Comparison of ENCODE assay signal across 8 cellular contexts in the genomic region with DNA sequence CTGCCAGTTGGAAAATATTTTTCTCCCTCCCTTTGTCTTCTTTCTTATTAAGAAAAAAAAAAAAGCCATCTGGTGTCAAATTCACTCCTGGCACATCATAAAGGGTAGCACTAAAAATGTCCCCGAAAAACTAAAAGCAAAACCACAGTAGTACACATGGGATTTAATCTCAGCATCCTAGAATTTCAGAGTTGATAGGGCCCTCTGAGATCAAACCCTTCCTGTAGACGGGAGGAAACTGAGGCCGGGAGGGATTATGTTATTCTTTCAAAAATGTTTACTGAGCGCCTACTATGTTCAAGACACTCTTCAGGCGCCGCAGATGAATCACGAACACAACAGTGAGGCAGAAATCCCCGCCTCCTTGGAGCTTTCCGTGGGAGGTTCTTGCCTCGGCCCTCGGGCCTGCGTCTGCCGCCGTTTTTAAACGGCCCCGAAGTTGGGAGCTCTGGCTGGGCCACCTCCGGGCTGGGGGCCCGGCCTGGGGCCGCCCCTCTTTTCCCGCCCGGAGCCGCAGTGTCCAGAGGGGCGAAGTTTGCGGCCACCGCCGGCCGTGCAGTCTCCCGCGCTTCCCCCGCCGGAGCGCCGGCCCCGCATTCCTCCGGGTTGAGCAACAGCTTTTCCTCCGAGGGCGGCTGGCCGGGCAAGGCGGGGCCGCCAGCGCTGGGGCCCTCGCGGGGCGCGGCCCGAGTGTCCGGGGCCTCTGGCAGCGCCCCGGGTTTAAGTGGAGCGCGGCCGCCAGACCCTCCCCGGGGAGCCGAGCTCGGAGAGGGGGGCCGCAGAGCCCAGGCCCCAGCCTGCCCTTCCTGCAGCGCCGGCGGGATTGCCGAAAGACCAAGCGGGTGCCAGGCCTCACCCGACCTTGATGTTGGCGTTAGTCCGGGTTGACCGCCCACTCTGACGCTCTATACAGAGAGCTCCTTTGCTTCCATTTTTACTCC. TPM values are rescaled to one million over a fixed set of nuclear protein-coding genes. Genes with fewer than 3 reads are reported as not detected.
DNase-seq lines count a peak whose midpoint lies in the region; ATAC-seq and TF ChIP-seq lines count a peak whose summit lies in the region.

No MANE protein-coding gene starts in this region.

- peak overlapping the region; percentile 69 for H3K27ac ChIP-seq in liver (ENCODE audit: low read depth in 1 of 2, low read length in 2 of 2)

- peak overlapping the region in 1 of 2 donors; percentile 49 for H3K9ac ChIP-seq in liver (ENCODE audit: low read depth in 1 of 2, low read length in 2 of 2)

- WGBS in liver, result 3% methylated on average over 66 of the region's 66 CpGs

- no peaks in the 10 kb centered on the region for H3K27me3 ChIP-seq in liver (ENCODE audit: control insufficient read depth in 4 of 4, insufficient read depth in 4 of 4, low read length in 3 of 4)

- in situ Hi-C loops in KBM-7 (cut with MboI; ENCODE audit: low pct_unique_long_range_greater_than_20kb, low sequenced_read_pairs), result no loop called here

- no peak for TF ChIP-seq CTCF in liver (IDR thresholded peaks at IDR 0.05; ENCODE audit: low read depth, low read length, missing input control)

- H3K36me3 ChIP-seq in liver (ENCODE audit: control insufficient read depth in 4 of 4, insufficient read depth in 3 of 4, low read depth in 1 of 4, low read length in 3 of 4), result no peaks in the 10 kb centered on the region

- no peaks in the 10 kb centered on the region for H3K9me3 ChIP-seq in liver (ENCODE audit: control insufficient read depth in 4 of 4, low read length in 3 of 4)

- peak; percentile 48 for DNase-seq in D341Med (ENCODE audit: low spot score)
- peak; percentile 51 for DNase-seq in KBM-7
- peak; percentile 77 for DNase-seq in activated CD4-positive, alpha-beta T cell treated with anti-CD3 and anti-CD28 coated beads for 48 hours
- DNase-seq in dermis blood vessel endothelial cell, result peak; percentile 77
- peak in 2 of 3 donors; percentile 24 to 43 for DNase-seq in stimulated activated CD4-positive, alpha-beta T cell treated with anti-CD3 and anti-CD28 coated beads, TNF-alpha, amount 100 ng/mL, for 1 hour (ENCODE audit: low read depth in 3 of 3, low spot score in 1 of 3)
- no peak for DNase-seq in pons (ENCODE audit: low spot score)

- peak; percentile 62 for ATAC-seq in GM21576 (IDR thresholded peaks at IDR 0.05; ENCODE audit: unreplicated experiment)

- TF ChIP-seq RAD21 in liver (IDR thresholded peaks at IDR 0.05), result no peak

- H3K4me1 ChIP-seq in liver (ENCODE audit: control insufficient read depth in 4 of 4, insufficient read depth in 4 of 4, low read length in 3 of 4), result peaks cover 0 to 4% (median 3%) of the 10 kb centered on the region in 4 donors

- peak overlapping the region; percentile 56 to 66 (median 58) for H3K4me3 ChIP-seq in liver (ENCODE audit: low read depth in 1 of 3, low read length in 3 of 3)

TF ChIP-seq in liver, 16 proteins besides CTCF, POLR2A, EP300 and RAD21:
- no peak for TF ChIP-seq FOXA1 (IDR thresholded peaks at IDR 0.05)
- TF ChIP-seq HNF4G (IDR thresholded peaks at IDR 0.05), result no peak
- no peak for TF ChIP-seq GABPA (IDR thresholded peaks at IDR 0.05 in 1 of 2, conservative IDR thresholded peaks at IDR 0.05 in 1 of 2)

RNA-seq across cellular contexts. Expression of a gene that starts 18.6 kb away (rescaled TPM):
- total RNA-seq in dermis blood vessel endothelial cell, result 85.4 and 140 TPM in 2 replicates
- 10 to 100 TPM; 38.6 to 60.9 TPM for total RNA-seq in liver
- polyA plus RNA-seq in liver, result 10 to 100 TPM; 20.1 to 48.9 TPM

RNA-seq across cellular contexts. Expression of a gene that starts 46.5 kb away (rescaled TPM):
- total RNA-seq in dermis blood vessel endothelial cell, result 2.7 and 4.4 TPM in 2 replicates
- 1 to 10 TPM; 1.3 to 6.4 TPM for total RNA-seq in liver
- 1 to 10 TPM in 1 of 2 donors, under 1 TPM in 1; 0.48 to 1.8 TPM for polyA plus RNA-seq in liver
